In genomic region chr14:75837151-75837787, GRCh38 we compare ENCODE assay signal across 17 cellular contexts.
A peak's percentile ranks its signal among the peaks of the same experiment; 100 is the strongest.
DNase-seq lines count a peak whose midpoint lies in the region; ATAC-seq, FAIRE-seq and TF ChIP-seq lines count a peak whose summit lies in the region.
"Had no signal": no experiment of that assay in that cellular context is flagged by ENCODE, and none has a peak within 500 bp of the region (broad histone marks: within the 10 kb centered on the region; RNA-seq: fewer than 3 reads in every experiment).

No MANE protein-coding gene starts in this region.

- H4K8ac ChIP-seq in trophoblast cell (ENCODE audit: low read depth, low read length), result no peak overlapping the region

- H3K18ac ChIP-seq in trophoblast cell (ENCODE audit: low read length), result no peak overlapping the region

- ATAC-seq in activated T-cell treated with anti-CD3 and anti-CD28 coated beads, Interleukin-2, amount 50 U/mL, for 72 hours (replicated peaks in 1 of 2), result peak; percentile 22 to 30
- ATAC-seq in K562 (no peak), GM21515 (IDR thresholded peaks at IDR 0.05; ENCODE audit: unreplicated experiment) (no peak)
- ATAC-seq: HCT116 had no signal

- no peak overlapping the region for H2AK5ac ChIP-seq in trophoblast cell (ENCODE audit: low read length)

- TF ChIP-seq CTCF in K562 (IDR thresholded peaks at IDR 0.05 in 2 of 3, conservative IDR thresholded peaks at IDR 0.05 in 1 of 3; ENCODE audit: insufficient read depth in 2 of 3, low read depth in 1 of 3, low read length in 3 of 3) (no peak), right atrium auricular region (IDR thresholded peaks at IDR 0.05) (no peak)

- H3K23ac ChIP-seq in trophoblast cell (ENCODE audit: low read length), result no peak overlapping the region

- H3K36me3 ChIP-seq in K562 (ENCODE audit: control insufficient read depth, insufficient read depth, low read length), result no peaks in the 10 kb centered on the region
- H3K36me3 ChIP-seq in trophoblast cell (ENCODE audit: control insufficient read depth in 1 of 2, insufficient read depth in 2 of 2, low read length in 2 of 2), result peaks cover 5 to 6% of the 10 kb centered on the region in 2 experiments
- H3K36me3 ChIP-seq in right atrium auricular region, result no peaks in the 10 kb centered on the region
- H3K36me3 ChIP-seq: SJCRH30 had no signal

- H3K4me2 ChIP-seq in K562 (ENCODE audit: insufficient read depth, low read length), result no peak overlapping the region
- H3K4me2 ChIP-seq in trophoblast cell (ENCODE audit: low read length), result no peak overlapping the region
- H3K4me2 ChIP-seq: BLaER1 treated with 17β-estradiol and CSF1 and Interleukin-3, amounts not matched to agents 10 nM and 100 nM had no signal

- CTCF ChIA-PET in K562 (lab: Yijun Ruan, JAX; ENCODE audit: low intra/inter-chr PET ratio), result no interaction called here

- no peak overlapping the region for H2BK5ac ChIP-seq in trophoblast cell (ENCODE audit: low read depth, low read length, poor library complexity)

- no peak for TF ChIP-seq EP300 in K562 (IDR thresholded peaks at IDR 0.05; ENCODE audit: low read length)

- no TSS peak for BruUV-seq in K562 (replicated peaks; lab: Mats Ljungman, UMichigan)

- H3K27ac Mint-ChIP-seq in activated T-cell treated with anti-CD3 and anti-CD28 coated beads, Interleukin-2, amount 50 U/mL, for 72 hours, result no peak overlapping the region
- no peak overlapping the region for H3K27ac Mint-ChIP-seq in activated T-cell treated with anti-CD3 and anti-CD28 coated beads, Interleukin-2, amount 50 U/mL, for 24 hours

- no peak for FAIRE-seq in K562 (lab: Jason Lieb, UNC)

- H3K27me3 ChIP-seq in K562 (ENCODE audit: control insufficient read depth in 2 of 2, insufficient read depth in 2 of 2, low read length in 2 of 2) (no peaks in the 10 kb centered on the region), trophoblast cell (ENCODE audit: insufficient read depth, low read length) (no peaks in the 10 kb centered on the region), right atrium auricular region (no peaks in the 10 kb centered on the region)
- H3K27me3 ChIP-seq: BLaER1 treated with 17β-estradiol and CSF1 and Interleukin-3, amounts not matched to agents 10 nM and 100 nM; SJCRH30 had no signal

- no peaks in the 10 kb centered on the region for H3K9me3 ChIP-seq in K562 (replicated peaks; ENCODE audit: control insufficient read depth, insufficient read depth, low read depth, low read length)
- H3K9me3 ChIP-seq in trophoblast cell (ENCODE audit: insufficient read depth, low read depth, low read length), result no peaks in the 10 kb centered on the region
- no peaks in the 10 kb centered on the region for H3K9me3 ChIP-seq in right atrium auricular region
- H3K9me3 ChIP-seq: SJCRH30 had no signal

- peaks cover 6% of the 10 kb centered on the region for H3K4me1 Mint-ChIP-seq in activated T-cell treated with anti-CD3 and anti-CD28 coated beads, Interleukin-2, amount 50 U/mL, for 72 hours (ENCODE audit: low read depth)
- peaks cover 15% of the 10 kb centered on the region for H3K4me1 Mint-ChIP-seq in activated T-cell treated with anti-CD3 and anti-CD28 coated beads, Interleukin-2, amount 50 U/mL, for 24 hours (ENCODE audit: low read depth)

- no peak overlapping the region for H4K12ac ChIP-seq in trophoblast cell (ENCODE audit: low read depth, low read length)

- H3K27me3 Mint-ChIP-seq in activated T-cell treated with anti-CD3 and anti-CD28 coated beads, Interleukin-2, amount 50 U/mL, for 72 hours (ENCODE audit: low read depth), result no peaks in the 10 kb centered on the region
- no peaks in the 10 kb centered on the region for H3K27me3 Mint-ChIP-seq in activated T-cell treated with anti-CD3 and anti-CD28 coated beads, Interleukin-2, amount 50 U/mL, for 24 hours

- H4K20me1 ChIP-seq in K562 (replicated peaks; ENCODE audit: control insufficient read depth, insufficient read depth, low read length), result no peaks in the 10 kb centered on the region
- H4K20me1 ChIP-seq: BLaER1 treated with 17β-estradiol and CSF1 and Interleukin-3, amounts not matched to agents 10 nM and 100 nM had no signal

- H3K79me1 ChIP-seq in trophoblast cell (ENCODE audit: low read length), result peaks cover 3% of the 10 kb centered on the region

- WGBS in K562 (ENCODE audit: insufficient coverage, low coverage, missing lambda C conversion rate), result 53% methylated on average over 3 of the region's 3 CpGs
- no CpG with 5 or more reads among the region's 3 CpGs for WGBS in trophoblast cell (ENCODE audit: extremely low coverage, insufficient coverage, insufficient read length)

- H3K14ac ChIP-seq in trophoblast cell (ENCODE audit: low read length), result no peak overlapping the region

- POLR2A ChIA-PET in K562 (lab: Yijun Ruan, JAX), result no interaction called here

- peaks cover 6 to 23% of the 10 kb centered on the region in 2 donors for H3K36me3 Mint-ChIP-seq in activated T-cell treated with anti-CD3 and anti-CD28 coated beads, Interleukin-2, amount 50 U/mL, for 72 hours (ENCODE audit: insufficient read depth in 2 of 2)
- H3K36me3 Mint-ChIP-seq in activated T-cell treated with anti-CD3 and anti-CD28 coated beads, Interleukin-2, amount 50 U/mL, for 24 hours (ENCODE audit: low read depth), result peaks cover 45% of the 10 kb centered on the region

- peak overlapping the region; percentile 24 for H2BK12ac ChIP-seq in trophoblast cell (ENCODE audit: low read length)

- no peak overlapping the region for H4K91ac ChIP-seq in trophoblast cell (ENCODE audit: low read depth, low read length)

- H3K9me3 Mint-ChIP-seq in activated T-cell treated with anti-CD3 and anti-CD28 coated beads, Interleukin-2, amount 50 U/mL, for 72 hours, result peaks cover 3 to 10% of the 10 kb centered on the region in 2 donors
- peaks cover 14% of the 10 kb centered on the region for H3K9me3 Mint-ChIP-seq in activated T-cell treated with anti-CD3 and anti-CD28 coated beads, Interleukin-2, amount 50 U/mL, for 24 hours

- H3K9ac ChIP-seq in K562 (ENCODE audit: insufficient read depth in 1 of 2, low read depth in 2 of 2, low read length in 2 of 2) (no peak overlapping the region), trophoblast cell (ENCODE audit: low read length) (no peak overlapping the region)
- H3K9ac ChIP-seq: BLaER1 treated with 17β-estradiol and CSF1 and Interleukin-3, amounts not matched to agents 10 nM and 100 nM had no signal

- H3K4me1 ChIP-seq in K562 (replicated peaks in 1 of 2; ENCODE audit: control insufficient read depth in 2 of 2, insufficient read depth in 2 of 2, low read length in 2 of 2), result peaks cover 7 to 19% of the 10 kb centered on the region in 2 experiments
- peaks cover 6% of the 10 kb centered on the region in 2 experiments for H3K4me1 ChIP-seq in trophoblast cell (ENCODE audit: control insufficient read depth in 1 of 2, insufficient read depth in 2 of 2, low read length in 2 of 2)
- H3K4me1 ChIP-seq in right atrium auricular region, result peaks cover 0 to 13% of the 10 kb centered on the region in 2 donors
- H3K4me1 ChIP-seq: BLaER1 treated with 17β-estradiol and CSF1 and Interleukin-3, amounts not matched to agents 10 nM and 100 nM had no signal

- intact Hi-C loops in K562 (cut with micrococcal nuclease), result no loop called here

- H3K27ac ChIP-seq in K562 (ENCODE audit: extremely low read depth, low read depth, low read length) (no peak overlapping the region), trophoblast cell (ENCODE audit: low read depth, low read length) (no peak overlapping the region), right atrium auricular region (no peak overlapping the region)
- H3K27ac ChIP-seq: BLaER1 treated with 17β-estradiol and CSF1 and Interleukin-3, amounts not matched to agents 10 nM and 100 nM; RWPE1; SJCRH30 had no signal

- in situ Hi-C loops in K562 (cut with MboI), result no loop called here

- no peak for TF ChIP-seq POLR2A in K562 (conservative IDR thresholded peaks at IDR 0.05)

- no peak overlapping the region for H3K4ac ChIP-seq in trophoblast cell (ENCODE audit: low read depth, low read length)

- H3K79me2 ChIP-seq in K562 (ENCODE audit: control insufficient read depth, insufficient read depth, low read length) (no peaks in the 10 kb centered on the region), trophoblast cell (ENCODE audit: control insufficient read depth, insufficient read depth, low read length, poor library complexity) (no peaks in the 10 kb centered on the region)

- H3K4me3 ChIP-seq in K562 (no peak overlapping the region), trophoblast cell (ENCODE audit: low read depth, low read length) (no peak overlapping the region), right atrium auricular region (no peak overlapping the region)
- H3K4me3 ChIP-seq: BLaER1 treated with 17β-estradiol and CSF1 and Interleukin-3, amounts not matched to agents 10 nM and 100 nM; SJCRH30 had no signal

- no peak overlapping the region for H2BK120ac ChIP-seq in trophoblast cell (ENCODE audit: insufficient read depth, low read length, poor library complexity)

- H3K4me3 Mint-ChIP-seq in activated T-cell treated with anti-CD3 and anti-CD28 coated beads, Interleukin-2, amount 50 U/mL, for 72 hours, result no peak overlapping the region
- H3K4me3 Mint-ChIP-seq in activated T-cell treated with anti-CD3 and anti-CD28 coated beads, Interleukin-2, amount 50 U/mL, for 24 hours, result no peak overlapping the region

- no peak overlapping the region for H2AFZ ChIP-seq in K562 (ENCODE audit: low read depth, low read length)
- H2AFZ ChIP-seq in trophoblast cell (ENCODE audit: insufficient read depth, low read length, poor library complexity), result no peak overlapping the region

- no peaks in the 10 kb centered on the region for H3K9me1 ChIP-seq in K562 (ENCODE audit: control insufficient read depth, insufficient read depth, low read length)

- no peak for DNase-seq in activated T-cell treated with anti-CD3 and anti-CD28 coated beads, Interleukin-2, amount 50 U/mL, for 72 hours
- no peak for DNase-seq in activated T-cell treated with anti-CD3 and anti-CD28 coated beads, Interleukin-2, amount 50 U/mL, for 24 hours
- peak; percentile 23 for DNase-seq in MV-4-11 (lab: John Stamatoyannopoulos, UW)
- no peak for DNase-seq in K562 (ENCODE audit: extremely low read depth in 1 of 4, low spot score in 3 of 4)
- DNase-seq in trophoblast cell, result peak; percentile 43 to 69
- no peak for DNase-seq in NCI-H2227 treated with DMSO at 0.1 percent for 48 hours (lab: John Stamatoyannopoulos, UW)
- no peak for DNase-seq in right atrium auricular region (ENCODE audit: low spot score)
- DNase-seq: KBM-7, NCI-H1417, NCI-H1930, NCI-H2171 treated with DMSO at 0.1 percent for 48 hours, NCI-H510A treated with DMSO at 0.1 percent for 48 hours, SJCRH30 had no signal

- no peak for TF ChIP-seq RAD21 in K562 (CRISPR knock-in tag; conservative IDR thresholded peaks at IDR 0.05 in 1 of 2, IDR thresholded peaks at IDR 0.05 in 1 of 2)

TF ChIP-seq in K562, 482 proteins besides CTCF, POLR2A, EP300 and RAD21 (continues in another document):
- TF ChIP-seq CEBPB (tag; IDR thresholded peaks at IDR 0.05) (peak; percentile 93), CEBPG (CRISPR knock-in tag; IDR thresholded peaks at IDR 0.05) (no peak), CEBPG (tag; conservative IDR thresholded peaks at IDR 0.05 in 1 of 2, IDR thresholded peaks at IDR 0.05 in 1 of 2) (peak; percentile 79 to 91), SPI1 (IDR thresholded peaks at IDR 0.05; ENCODE audit: borderline replicate concordance, low read depth, low read length) (no peak), MEIS2 (IDR thresholded peaks at IDR 0.05; ENCODE audit: partially characterized antibody) (peak; percentile 34)

Comparison
In these comparisons a context has a peak if more than half of its experiments do, and no peak if none do; other contexts are left out.
1. ATAC-seq: peak in activated T-cell treated with anti-CD3 and anti-CD28 coated beads, Interleukin-2, amount 50 U/mL, for 72 hours (2 of 2); none in K562 (single experiment) and GM21515 (single experiment).
2. DNase-seq: peak in MV-4-11 (single experiment) and trophoblast cell (2 of 2); none in activated T-cell treated with anti-CD3 and anti-CD28 coated beads, Interleukin-2, amount 50 U/mL, for 72 hours (0 of 2), activated T-cell treated with anti-CD3 and anti-CD28 coated beads, Interleukin-2, amount 50 U/mL, for 24 hours (single experiment), K562 (0 of 4), NCI-H2227 treated with DMSO at 0.1 percent for 48 hours (single experiment) and right atrium auricular region (single experiment).